In the genomic region with DNA sequence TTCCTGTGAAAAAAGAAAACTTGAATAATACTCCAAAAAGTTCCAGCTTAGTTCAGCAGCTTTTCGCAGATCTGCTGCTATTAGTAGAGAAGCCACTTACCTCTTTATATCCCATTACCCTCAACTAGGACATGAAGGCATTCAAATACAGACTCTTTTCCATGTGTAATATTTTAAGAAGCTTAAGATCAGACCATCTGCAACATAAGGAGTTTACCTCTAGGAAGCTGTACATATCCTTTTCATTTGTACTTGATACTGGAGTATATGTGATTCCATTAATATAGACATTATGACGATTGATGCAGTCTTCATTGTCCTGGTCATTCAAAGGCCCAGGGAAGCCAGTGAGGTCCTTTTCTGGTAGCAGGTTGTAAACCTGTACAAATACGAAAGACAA, we compare ENCODE assay signal across 23 cellular contexts. TPM values are rescaled to one million over a fixed set of nuclear protein-coding genes. Genes with fewer than 3 reads are reported as not detected.
DNase-seq lines count a peak whose midpoint lies in the region; ATAC-seq, FAIRE-seq and TF ChIP-seq lines count a peak whose summit lies in the region.
"Had no signal": no experiment of that assay in that cellular context is flagged by ENCODE, and none has a peak within 500 bp of the region (broad histone marks: within the 10 kb centered on the region; RNA-seq: fewer than 3 reads in every experiment).

No MANE protein-coding gene starts in this region.

- no peaks in the 10 kb centered on the region for H3K27me3 ChIP-seq in HepG2 (ENCODE audit: control insufficient read depth in 1 of 2, insufficient read depth in 2 of 2, low read length in 2 of 2)
- no peaks in the 10 kb centered on the region for H3K27me3 ChIP-seq in right lobe of liver
- H3K27me3 ChIP-seq: BE2C, BLaER1 had no signal

- DNase-seq in HepG2 (ENCODE audit: low spot score) (no peak), right lobe of liver (no peak), NCI-H524 (lab: John Stamatoyannopoulos, UW) (peak; percentile 1 to 50), NCI-H82 (lab: John Stamatoyannopoulos, UW) (peak; percentile 85), nephron progenitor cell (no peak), EL (no peak)
- DNase-seq: 8988T; ACHN; BE2C; C1 segment of cervical spinal cord; CD4-positive, alpha-beta memory T cell; CD4-positive, CD25-positive, alpha-beta regulatory T cell; CD8-positive, alpha-beta memory T cell; COR-L47; DMS79 treated with DMSO at 0.1 percent for 48 hours; GDM1 had no signal

- no peak for FAIRE-seq in HepG2 (lab: Jason Lieb, UNC)
- FAIRE-seq: GM12878, GM12892, GM18507 had no signal

- intact Hi-C loops in HepG2 (cut with micrococcal nuclease; ENCODE audit: unreplicated experiment): no loop called here
- intact Hi-C loops in right lobe of liver (cut with DNase I): no loop called here

- H3K4me3 ChIP-seq in HepG2 (replicated peaks in 1 of 3; ENCODE audit: insufficient read depth in 1 of 3, low read depth in 2 of 3, low read length in 3 of 3): no peak overlapping the region
- H3K4me3 ChIP-seq in right lobe of liver: no peak overlapping the region
- H3K4me3 ChIP-seq: BLaER1, GM12878 had no signal

- peaks cover 7% of the 10 kb centered on the region for H3K79me2 ChIP-seq in HepG2 (ENCODE audit: insufficient read depth, low read length)

- peaks cover 29% of the 10 kb centered on the region for H4K20me1 ChIP-seq in HepG2 (ENCODE audit: insufficient read depth, low read length)
- H4K20me1 ChIP-seq: BLaER1 had no signal

- CTCF ChIA-PET in HepG2 (lab: Yijun Ruan, JAX; ENCODE audit: low intra/inter-chr PET ratio, low total read pairs): no interaction called here

- no peak for TF ChIP-seq EP300 in HepG2 (IDR thresholded peaks at IDR 0.05; ENCODE audit: low read depth in 2 of 2, low read length in 2 of 2)
- TF ChIP-seq EP300 in HepG2 (CRISPR knock-in tag; IDR thresholded peaks at IDR 0.05; ENCODE audit: borderline replicate concordance): no peak

- WGBS in HepG2 (ENCODE audit: low lambda C conversion rate): 96% methylated on average over 3 of the region's 3 CpGs
- 81% methylated on average over 3 of the region's 3 CpGs for WGBS in right lobe of liver (ENCODE audit: insufficient coverage, low coverage, low lambda C conversion rate, missing lambda C conversion rate)

- H3K4me1 ChIP-seq in HepG2 (ENCODE audit: insufficient read depth, low read length) (0 out of 2 replicates have a peak, but pooled peaks cover 24% of the 10 kb centered on the region), right lobe of liver (no peaks in the 10 kb centered on the region)
- H3K4me1 ChIP-seq: BE2C, BLaER1 had no signal

- BruUV-seq in HepG2 (replicated peaks; lab: Mats Ljungman, UMichigan): no TSS peak

- TF ChIP-seq POLR2A in HepG2 (IDR thresholded peaks at IDR 0.05; ENCODE audit: insufficient read depth in 1 of 2, low read depth in 2 of 2, low read length in 2 of 2) (no peak), right lobe of liver (IDR thresholded peaks at IDR 0.05) (no peak)

- H3K27ac ChIP-seq in HepG2 (ENCODE audit: extremely low read length, insufficient read depth, low read length): no peak overlapping the region
- no peak overlapping the region for H3K27ac ChIP-seq in right lobe of liver
- H3K27ac ChIP-seq: BLaER1 had no signal

- POLR2A ChIA-PET in HepG2 (lab: Yijun Ruan, JAX): interaction anchor here (0.7 to 1.0 kb wide), 2 partner anchors 9 to 27 kb away, joined by 3 read pairs; no protein-coding TSS in a partner anchor

- no peak for ATAC-seq in HepG2
- ATAC-seq in right lobe of liver: no peak
- no peak for ATAC-seq in HG02588 (IDR thresholded peaks at IDR 0.05; ENCODE audit: unreplicated experiment)
- ATAC-seq: GM12878 had no signal

- in situ Hi-C loops in HepG2 (cut with HindIII; ENCODE audit: extremely low pct_ligation_motif_present, low pct_unique_long_range_greater_than_20kb): no loop called here

- no peak overlapping the region for H3K4me3 Mint-ChIP-seq in nephron progenitor cell
- H3K4me3 Mint-ChIP-seq: CD14-positive monocyte; CD4-positive, alpha-beta memory T cell; CD4-positive, CD25-positive, alpha-beta regulatory T cell; CD8-positive, alpha-beta memory T cell had no signal

- H3K36me3 ChIP-seq in HepG2 (replicated peaks in 1 of 2; ENCODE audit: control insufficient read depth in 1 of 2, insufficient read depth in 2 of 2, low read length in 2 of 2) (peaks cover 31 to 82% of the 10 kb centered on the region in 2 experiments), right lobe of liver (peaks cover 20 to 98% (median 66%) of the 10 kb centered on the region in 4 donors)
- H3K36me3 ChIP-seq: BE2C, BLaER1 had no signal

- H3K9me3 Mint-ChIP-seq in nephron progenitor cell: no peaks in the 10 kb centered on the region
- H3K9me3 Mint-ChIP-seq: CD4-positive, alpha-beta memory T cell; CD4-positive, CD25-positive, alpha-beta regulatory T cell; CD8-positive, alpha-beta memory T cell had no signal

- no peak for TF ChIP-seq CTCF in HepG2 (CRISPR knock-in tag; IDR thresholded peaks at IDR 0.05)
- no peak for TF ChIP-seq CTCF in right lobe of liver (IDR thresholded peaks at IDR 0.05)
- no peak for TF ChIP-seq CTCF in nephron progenitor cell (IDR thresholded peaks at IDR 0.05)

- TF ChIP-seq RAD21 in HepG2 (CRISPR knock-in tag; IDR thresholded peaks at IDR 0.05): no peak

- H3K4me2 ChIP-seq in HepG2 (ENCODE audit: low read depth, low read length): no peak overlapping the region
- H3K4me2 ChIP-seq: BLaER1 had no signal

- H3K9me3 ChIP-seq in HepG2 (ENCODE audit: low read length) (no peaks in the 10 kb centered on the region), right lobe of liver (no peaks in the 10 kb centered on the region)
- H3K9me3 ChIP-seq: BE2C, BLaER1 had no signal

- H3K27me3 Mint-ChIP-seq in nephron progenitor cell (ENCODE audit: low read depth, poor library complexity): peaks cover 4% of the 10 kb centered on the region
- H3K27me3 Mint-ChIP-seq: CD4-positive, alpha-beta memory T cell; CD4-positive, CD25-positive, alpha-beta regulatory T cell; CD8-positive, alpha-beta memory T cell had no signal

- H3K27ac Mint-ChIP-seq in nephron progenitor cell: no peak overlapping the region
- H3K27ac Mint-ChIP-seq: CD14-positive monocyte; CD4-positive, alpha-beta memory T cell; CD4-positive, CD25-positive, alpha-beta regulatory T cell; CD8-positive, alpha-beta memory T cell had no signal

- H3K36me3 Mint-ChIP-seq in nephron progenitor cell (ENCODE audit: low read depth): no peaks in the 10 kb centered on the region
- H3K36me3 Mint-ChIP-seq: CD14-positive monocyte; CD4-positive, CD25-positive, alpha-beta regulatory T cell had no signal

- H2AFZ ChIP-seq in HepG2 (ENCODE audit: low read length): no peak overlapping the region

- no peak overlapping the region for H3K9ac ChIP-seq in HepG2 (ENCODE audit: insufficient read depth, low read depth, low read length)
- H3K9ac ChIP-seq: BLaER1 had no signal

- no peaks in the 10 kb centered on the region for H3K4me1 Mint-ChIP-seq in nephron progenitor cell

TF ChIP-seq in HepG2, 621 proteins besides CTCF, POLR2A, EP300 and RAD21:
- peak; percentile 39; the same call in 1 of the 2 replicates for TF ChIP-seq SSRP1 (CRISPR knock-in tag; IDR thresholded peaks at IDR 0.05)
- peak; percentile 45 for TF ChIP-seq POLR2AphosphoS5 (IDR thresholded peaks at IDR 0.05; ENCODE audit: low read depth, low read length)
- TF ChIP-seq RBM22 (optimal IDR thresholded peaks at IDR 0.05; ENCODE audit: low read length): peak; percentile 88
- peak; percentile 95 for TF ChIP-seq PAF1 (CRISPR knock-in tag; IDR thresholded peaks at IDR 0.05)
- no peak for TF ChIP-seq AGO1 (IDR thresholded peaks at IDR 0.05; ENCODE audit: low read depth, low read length, poor library complexity, severe bottlenecking)
- no peak for TF ChIP-seq ZNF253 (CRISPR knock-in tag; IDR thresholded peaks at IDR 0.05; ENCODE audit: borderline replicate concordance)
- no peak for TF ChIP-seq NFYC (CRISPR knock-in tag; IDR thresholded peaks at IDR 0.05)

RNA-seq across cellular contexts. Expression of a gene that starts 20.4 kb away (rescaled TPM):
- total RNA-seq in HepG2 (2016; rRNA removed; fragmentation: Illumina TruSeq; extraction: Trizol): 1,675 and 2,807 TPM in 2 replicates
- total RNA-seq in HepG2 (2016; cell fraction: cytosol; rRNA removed; fragmentation: Illumina TruSeq; extraction: Trizol; ENCODE audit: low read depth): 234 and 270 TPM in 2 replicates
- total RNA-seq in HepG2 (2016; cell fraction: insoluble cytoplasmic fraction; rRNA removed; fragmentation: Illumina TruSeq; extraction: Trizol): 1,476 and 2,691 TPM in 2 replicates
- total RNA-seq in HepG2 (2016; cell fraction: membrane; rRNA removed; fragmentation: Illumina TruSeq; extraction: Trizol): 813 and 957 TPM in 2 replicates
- total RNA-seq in HepG2 (2016; cell fraction: nucleus; rRNA removed; fragmentation: Illumina TruSeq; extraction: Trizol): 2,507 and 2,973 TPM in 2 replicates
- 6,551 and 8,760 TPM in 2 replicates for polyA plus RNA-seq in HepG2 (2011; rRNA removed)
- polyA plus RNA-seq in HepG2 (2011; cell fraction: cytosol; rRNA removed): 4,485 and 9,624 TPM in 2 replicates
- 2,489 and 3,325 TPM in 2 replicates for polyA plus RNA-seq in HepG2 (2011; cell fraction: nucleus; rRNA removed)
- 4,336 and 6,335 TPM in 2 replicates for polyA plus RNA-seq in HepG2 (2012)
- 214 and 262 TPM in 2 replicates for polyA plus RNA-seq in HepG2 (2016; cell fraction: cytosol; fragmentation: Illumina TruSeq; extraction: Trizol; ENCODE audit: low read depth)
- polyA plus RNA-seq in HepG2 (2016; cell fraction: insoluble cytoplasmic fraction; fragmentation: Illumina TruSeq; extraction: Trizol; ENCODE audit: low read depth): 1,149 and 1,250 TPM in 2 replicates
- 465 and 618 TPM in 2 replicates for polyA plus RNA-seq in HepG2 (2016; cell fraction: membrane; fragmentation: Illumina TruSeq; extraction: Trizol; ENCODE audit: low read depth)
- polyA plus RNA-seq in HepG2 (2016; cell fraction: nucleus; fragmentation: Illumina TruSeq; extraction: Trizol; ENCODE audit: insufficient read depth, low read depth): 2,564 and 2,683 TPM in 2 replicates
- polyA minus RNA-seq in HepG2 (2011; rRNA and poly(A)+ RNA removed; ENCODE audit: low replicate concordance): 3.9 and 4,519 TPM in 2 replicates
- 3,071 and 7,219 TPM in 2 replicates for polyA minus RNA-seq in HepG2 (2011; cell fraction: cytosol; rRNA and poly(A)+ RNA removed)
- 2,321 and 4,395 TPM in 2 replicates for polyA minus RNA-seq in HepG2 (2011; cell fraction: nucleus; rRNA and poly(A)+ RNA removed)
- 1,000 to 10,000 TPM in 5 of 6 experiments, 100 to 1,000 TPM in 1; 978 to 3,352 (median 2,507) TPM for total RNA-seq in right lobe of liver
- total RNA-seq: CD4-positive, CD25-positive, alpha-beta regulatory T cell; G401 had no signal
- polyA plus RNA-seq: CD4-positive, CD25-positive, alpha-beta regulatory T cell had no signal

Comparison
In these comparisons a context has a peak if more than half of its experiments do, and no peak if none do; other contexts are left out.
1. DNase-seq: peak in NCI-H524 (2 of 2) and NCI-H82 (single experiment); none in HepG2 (single experiment), right lobe of liver (0 of 3), nephron progenitor cell (single experiment) and EL (single experiment).